In the genomic region with DNA sequence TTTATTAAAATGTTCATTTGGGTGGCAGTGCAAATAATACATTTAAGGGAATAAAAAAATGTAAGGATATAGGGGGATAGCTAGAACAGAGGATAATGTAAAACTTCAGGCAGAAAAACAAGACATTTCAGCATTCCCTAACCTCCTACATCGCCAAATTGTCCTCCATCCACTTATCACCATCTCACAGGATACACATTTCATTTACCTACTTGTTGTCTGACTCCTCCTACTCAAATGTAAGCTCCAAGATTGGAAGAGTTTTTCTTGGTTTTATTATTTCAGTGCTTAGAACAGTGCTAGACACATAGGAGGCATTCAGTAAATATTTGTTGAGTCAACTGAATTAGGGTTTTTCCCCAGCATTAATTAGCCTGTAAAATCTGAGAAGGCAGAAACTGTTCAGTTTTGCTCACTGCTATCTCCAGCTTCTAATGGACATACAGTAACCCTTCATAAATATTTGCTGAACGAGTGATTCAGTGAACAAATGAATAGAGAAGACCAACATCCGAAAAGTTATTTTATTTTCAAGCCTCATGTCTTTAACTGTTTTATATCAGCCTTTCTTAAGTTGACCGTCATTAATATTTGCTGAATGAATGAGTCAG, we compare ENCODE assay signal across 8 cellular contexts. TPM values are rescaled to one million over a fixed set of nuclear protein-coding genes. Genes with fewer than 3 reads are reported as not detected.
A peak's percentile ranks its signal among the peaks of the same experiment; 100 is the strongest.
DNase-seq lines count a peak whose midpoint lies in the region; ATAC-seq lines count a peak whose summit lies in the region.

No MANE protein-coding gene starts in this region.

- DNase-seq in NCI-H146 (lab: John Stamatoyannopoulos, UW) (peak; percentile 14), NCI-H146 treated with DMSO at 0.1 percent for 48 hours (lab: John Stamatoyannopoulos, UW; ENCODE audit: unreplicated experiment) (no peak), NCI-H774 (lab: John Stamatoyannopoulos, UW) (peak; percentile 11), fibroblast of peridontal ligament (ENCODE audit: extremely low read depth) (peak; percentile 13), 8988T (no peak)
- no peak for DNase-seq in stimulated activated naive CD8-positive, alpha-beta T cell treated with anti-CD3 and anti-CD28 coated beads, Interleukin-15, amount 100 ng/mL, for 72 hours

- H3K4me2 ChIP-seq in skeletal muscle satellite cell (ENCODE audit: low read length) = peak overlapping the region; percentile 72

- H3K9me3 ChIP-seq in skeletal muscle satellite cell (replicated peaks; ENCODE audit: low read length) = no peaks in the 10 kb centered on the region

- peak overlapping the region; percentile 96 for H3K4me3 ChIP-seq in skeletal muscle satellite cell (ENCODE audit: low read length)

- peaks cover 11% of the 10 kb centered on the region for H3K4me1 Mint-ChIP-seq in stimulated activated naive CD8-positive, alpha-beta T cell treated with anti-CD3 and anti-CD28 coated beads, Interleukin-15, amount 100 ng/mL, for 72 hours

- peaks cover 14% of the 10 kb centered on the region for H3K36me3 ChIP-seq in skeletal muscle satellite cell (ENCODE audit: insufficient read depth, low read length)

- no peaks in the 10 kb centered on the region for H3K27me3 ChIP-seq in skeletal muscle satellite cell (ENCODE audit: control insufficient read depth, insufficient read depth, low read length)

- H3K27ac Mint-ChIP-seq in stimulated activated naive CD8-positive, alpha-beta T cell treated with anti-CD3 and anti-CD28 coated beads, Interleukin-15, amount 100 ng/mL, for 72 hours = no peak overlapping the region

- H3K9me3 Mint-ChIP-seq in stimulated activated naive CD8-positive, alpha-beta T cell treated with anti-CD3 and anti-CD28 coated beads, Interleukin-15, amount 100 ng/mL, for 72 hours = no peaks in the 10 kb centered on the region

- H3K4me1 ChIP-seq in skeletal muscle satellite cell (ENCODE audit: control insufficient read depth, insufficient read depth, low read length) = peaks cover 18% of the 10 kb centered on the region

- H3K27me3 Mint-ChIP-seq in stimulated activated naive CD8-positive, alpha-beta T cell treated with anti-CD3 and anti-CD28 coated beads, Interleukin-15, amount 100 ng/mL, for 72 hours = no peaks in the 10 kb centered on the region

- H3K9ac ChIP-seq in skeletal muscle satellite cell (ENCODE audit: low read depth, low read length) = peak overlapping the region; percentile 92

- ATAC-seq in stimulated activated naive CD8-positive, alpha-beta T cell treated with anti-CD3 and anti-CD28 coated beads, Interleukin-15, amount 100 ng/mL, for 72 hours = no peak
- no peak for ATAC-seq in GM21390 (IDR thresholded peaks at IDR 0.05; ENCODE audit: unreplicated experiment)

- no peak overlapping the region for H3K4me3 Mint-ChIP-seq in stimulated activated naive CD8-positive, alpha-beta T cell treated with anti-CD3 and anti-CD28 coated beads, Interleukin-15, amount 100 ng/mL, for 72 hours

RNA-seq across cellular contexts. Expression of gene TTC21B, which starts 0.9 kb away (rescaled TPM):
- total RNA-seq in skeletal muscle satellite cell (2012; rRNA removed) = 12.4 and 16.4 TPM in 2 replicates

Comparison
In these comparisons a context has a peak if more than half of its experiments do, and no peak if none do; other contexts are left out.
1. DNase-seq: peak in NCI-H146 (single experiment), NCI-H774 (single experiment) and fibroblast of peridontal ligament (single experiment); none in NCI-H146 treated with DMSO at 0.1 percent for 48 hours (single experiment), stimulated activated naive CD8-positive, alpha-beta T cell treated with anti-CD3 and anti-CD28 coated beads, Interleukin-15, amount 100 ng/mL, for 72 hours (0 of 2) and 8988T (single experiment).